In genomic region chr19:14066139-14066538, GRCh38 we compare ENCODE assay signal across 30 cellular contexts. TPM values are rescaled to one million over a fixed set of nuclear protein-coding genes. Genes with fewer than 3 reads are reported as not detected.
"Had no signal": no experiment of that assay in that cellular context is flagged by ENCODE, and none has a peak within 500 bp of the region (broad histone marks: within the 10 kb centered on the region; RNA-seq: fewer than 3 reads in every experiment).

No MANE protein-coding gene starts in this region.

- H3K36me3 ChIP-seq: SJSA1 had no signal

- H3K4me1 Mint-ChIP-seq: brain; central memory CD8-positive, alpha-beta T cell; IgD-negative memory B cell had no signal

- ATAC-seq: activated CD4-positive, CD25-positive, alpha-beta regulatory T cell treated with anti-CD3 and anti-CD28 coated beads, Interleukin-2, amount 50 U/mL, for 24 hours; PC-3; SK-N-SH treated with all-trans-retinoic acid at 6 μM for 48 hours had no signal

- H3K4me3 Mint-ChIP-seq: activated CD4-positive, alpha-beta T cell treated with anti-CD3 and anti-CD28 coated beads, Interleukin-2, amount 10 ng/mL, durations not matched to agents 24 days and 14 days; activated T-cell treated with anti-CD3 and anti-CD28 coated beads, Interleukin-2, amount 50 U/mL, for 72 hours; central memory CD8-positive, alpha-beta T cell; T-helper 2 cell treated with Interferon-gamma antibody and Interleukin-4, amounts not matched to agents 5 μg/mL and 100 μg/mL, for 36 hours had no signal

- H3K9me3 ChIP-seq: SJSA1 had no signal

- H3K4me1 ChIP-seq: SJSA1 had no signal

- H3K9me3 Mint-ChIP-seq: activated CD4-positive, alpha-beta T cell treated with anti-CD3 and anti-CD28 coated beads, Interleukin-2, amount 10 ng/mL, durations not matched to agents 24 days and 14 days; activated T-cell treated with anti-CD3 and anti-CD28 coated beads, Interleukin-2, amount 50 U/mL, for 72 hours; activated T-helper 2 cell treated with anti-CD3 and anti-CD28 coated beads, Interferon-gamma antibody, Interleukin-2, Interleukin-4, amounts not matched to agents 10 μg/mL and 5 μg/mL and 100 μg/mL, durations not matched to agents 14 hours and 24 hours and 36 hours; central memory CD8-positive, alpha-beta T cell; T-helper 2 cell treated with Interferon-gamma antibody and Interleukin-4, amounts not matched to agents 5 μg/mL and 100 μg/mL, for 36 hours had no signal

- H3K27ac ChIP-seq: SJSA1 had no signal

- H3K4me3 ChIP-seq: SJSA1 had no signal

- H3K27ac Mint-ChIP-seq: activated CD4-positive, alpha-beta T cell treated with anti-CD3 and anti-CD28 coated beads, Interleukin-2, amount 10 ng/mL, durations not matched to agents 24 days and 14 days; activated T-cell treated with anti-CD3 and anti-CD28 coated beads, Interleukin-2, amount 50 U/mL, for 72 hours; activated T-helper 2 cell treated with anti-CD3 and anti-CD28 coated beads, Interferon-gamma antibody, Interleukin-2, Interleukin-4, amounts not matched to agents 10 μg/mL and 5 μg/mL and 100 μg/mL, durations not matched to agents 14 hours and 24 hours and 36 hours; brain; T-helper 2 cell treated with Interferon-gamma antibody and Interleukin-4, amounts not matched to agents 5 μg/mL and 100 μg/mL, for 36 hours had no signal

- DNase-seq: activated CD4-positive, alpha-beta T cell treated with anti-CD3 and anti-CD28 coated beads, Interleukin-2, amount 10 ng/mL, durations not matched to agents 24 days and 14 days; activated CD4-positive, alpha-beta T cell treated with anti-CD3 and anti-CD28 coated beads, Interleukin-2, amount 50 U/mL, for 48 hours; activated gamma-delta T cell treated with Interleukin-2 at 50 U/mL for 16 hours; activated naive CD4-positive, alpha-beta T cell treated with anti-CD3 and anti-CD28 coated beads, Interleukin-2, amount 50 U/mL, for 16 hours; activated T-cell treated with anti-CD3 and anti-CD28 coated beads, Interleukin-2, amount 50 U/mL, for 72 hours; amygdala; MM.1S; NCI-H1092 treated with DMSO at 0.1 percent for 48 hours; NCI-H1417 treated with DMSO at 0.1 percent for 48 hours; NCI-H1694; NCI-H2029; NCI-H2107; NCI-H2171 treated with DMSO at 0.1 percent for 48 hours; NCI-H226; NCI-H510A; NK-92 treated with Interleukin-12 subunit alpha and Interleukin-12 subunit beta, amount 100 ng/mL, for 24 hours; PC-3; SHP77; SW 1271 had no signal

- H3K36me3 Mint-ChIP-seq: brain had no signal

RNA-seq across cellular contexts. Expression of gene PALM3, which starts 4.3 kb away (rescaled TPM):
- total RNA-seq: activated CD4-positive, alpha-beta T cell treated with anti-CD3 and anti-CD28 coated beads, Interleukin-2, amount 10 ng/mL, durations not matched to agents 24 days and 14 days; activated CD8-positive, alpha-beta memory T cell treated with anti-CD3 and anti-CD28 coated beads for 36 hours; SJSA1; T-helper 1 cell treated with Interleukin-12 subunit alpha and Interleukin-12 subunit beta and Interleukin-4 antibody, amounts not matched to agents 30 ng/mL and 1 ng/mL, for 36 hours had no signal
- polyA plus RNA-seq: IgD-negative memory B cell had no signal

RNA-seq across cellular contexts. Expression of gene C19orf67, which starts 19.4 kb away (rescaled TPM):
- total RNA-seq: activated CD8-positive, alpha-beta memory T cell treated with anti-CD3 and anti-CD28 coated beads for 36 hours; activated T-cell treated with anti-CD3 and anti-CD28 coated beads, Interleukin-2, amount 50 U/mL, for 72 hours; astrocyte; PC-3; SJSA1 had no signal
- polyA plus RNA-seq: IgD-negative memory B cell had no signal
